Comparison of ENCODE assay signal across 17 cellular contexts in the genomic region with DNA sequence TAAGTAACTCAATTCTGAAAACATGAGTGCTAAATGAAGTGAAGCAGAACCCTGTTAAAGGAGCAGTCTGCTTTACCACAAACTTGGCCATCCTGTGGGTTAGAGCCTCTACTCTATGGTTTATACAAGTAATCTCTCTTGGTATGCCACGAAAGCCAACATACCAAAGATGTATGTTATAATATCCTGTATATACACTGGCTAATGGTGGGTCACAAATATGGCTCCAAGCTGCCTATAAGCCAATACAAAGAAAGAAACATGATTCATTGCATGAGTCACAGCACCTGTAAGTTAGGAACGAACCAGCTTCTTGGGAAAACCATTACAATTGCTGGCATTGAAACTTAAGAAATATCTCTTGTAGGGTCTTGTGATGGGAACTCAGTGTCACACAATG. TPM values are rescaled to one million over a fixed set of nuclear protein-coding genes. Genes with fewer than 3 reads are reported as not detected.
A peak's percentile ranks its signal among the peaks of the same experiment; 100 is the strongest.
DNase-seq lines count a peak whose midpoint lies in the region; ATAC-seq and TF ChIP-seq lines count a peak whose summit lies in the region.
"Had no signal": no experiment of that assay in that cellular context is flagged by ENCODE, and none has a peak within 500 bp of the region (broad histone marks: within the 10 kb centered on the region; RNA-seq: fewer than 3 reads in every experiment).

No MANE protein-coding gene starts in this region.

- no peak overlapping the region for H2BK120ac ChIP-seq in mesenchymal stem cell (ENCODE audit: low read depth, low read length)

- H3K79me1 ChIP-seq in mesenchymal stem cell (replicated peaks; ENCODE audit: low read length, poor library complexity, severe bottlenecking): no peaks in the 10 kb centered on the region

- no peaks in the 10 kb centered on the region for H3K27me3 Mint-ChIP-seq in naive thymus-derived CD8-positive, alpha-beta T cell
- H3K27me3 Mint-ChIP-seq: brain had no signal

- H3K9me3 ChIP-seq in mesenchymal stem cell (ENCODE audit: control insufficient read depth, low read length): no peaks in the 10 kb centered on the region
- H3K9me3 ChIP-seq: thoracic aorta had no signal

- H3K4ac ChIP-seq in mesenchymal stem cell (ENCODE audit: low read depth in 1 of 2, low read length in 2 of 2): no peak overlapping the region

- H3K4me2 ChIP-seq in mesenchymal stem cell (ENCODE audit: low read length, poor library complexity, severe bottlenecking): no peak overlapping the region

- H4K91ac ChIP-seq in mesenchymal stem cell (ENCODE audit: low read length): no peak overlapping the region

- no peak overlapping the region for H4K8ac ChIP-seq in mesenchymal stem cell (ENCODE audit: low read length)

- H3K27ac ChIP-seq in mesenchymal stem cell (ENCODE audit: low read length, poor library complexity, severe bottlenecking): no peak overlapping the region
- H3K27ac ChIP-seq: thoracic aorta had no signal

- H3K27ac Mint-ChIP-seq in naive thymus-derived CD8-positive, alpha-beta T cell: peak overlapping the region in 1 of 10 donors; percentile 29
- H3K27ac Mint-ChIP-seq: brain; CD8-positive, alpha-beta T cell; endodermal cell had no signal

- no peak overlapping the region for H2BK5ac ChIP-seq in mesenchymal stem cell (ENCODE audit: low read depth, low read length, poor library complexity, severe bottlenecking)

- H3K4me1 ChIP-seq in mesenchymal stem cell (ENCODE audit: control insufficient read depth, insufficient read depth, low read depth, low read length): peaks cover 3% of the 10 kb centered on the region

- DNase-seq in H4 (ENCODE audit: low spot score): peak; percentile 40
- DNase-seq in MV-4-11 (lab: John Stamatoyannopoulos, UW): peak; percentile 85
- peak; percentile 78 for DNase-seq in astrocyte of the spinal cord (ENCODE audit: low read depth, low spot score)
- DNase-seq in mesenchymal stem cell: peak; percentile 32
- DNase-seq in naive thymus-derived CD8-positive, alpha-beta T cell: no peak
- no peak for DNase-seq in OCI-M2 (lab: John Stamatoyannopoulos, UW; ENCODE audit: unreplicated experiment)
- no peak for DNase-seq in stimulated activated CD4-positive, alpha-beta T cell treated with anti-CD3 and anti-CD28 coated beads, Interleukin-4, amount 100 ng/mL, for 4 hours
- DNase-seq in stimulated activated CD4-positive, alpha-beta T cell treated with anti-CD3 and anti-CD28 coated beads, Interleukin-4, amount 100 ng/mL, for 1 hour: no peak
- DNase-seq: activated CD8-positive, alpha-beta memory T cell treated with anti-CD3 and anti-CD28 coated beads, Interleukin-2, amount 50 U/mL, for 4 hours; CD8-positive, alpha-beta T cell; endodermal cell; NCI-H1105 treated with DMSO at 0.1 percent for 48 hours; NCI-H524 treated with DMSO at 0.1 percent for 48 hours; Right ventricle myocardium superior; small intestine had no signal

- H3K27me3 ChIP-seq in mesenchymal stem cell (ENCODE audit: control insufficient read depth in 1 of 2, insufficient read depth in 1 of 2, low read length in 2 of 2): no peaks in the 10 kb centered on the region

- no peak for TF ChIP-seq CTCF in astrocyte of the spinal cord (IDR thresholded peaks at IDR 0.05; ENCODE audit: low read depth, low read length)

- no peak overlapping the region for H3K18ac ChIP-seq in mesenchymal stem cell (ENCODE audit: low read depth in 1 of 2, low read length in 2 of 2)

- peaks cover 3 to 63% (median 23%) of the 10 kb centered on the region in 3 donors for H3K36me3 Mint-ChIP-seq in naive thymus-derived CD8-positive, alpha-beta T cell

- no peak overlapping the region for H2AK5ac ChIP-seq in mesenchymal stem cell (ENCODE audit: low read length, severe bottlenecking)

- in situ Hi-C loops in astrocyte of the spinal cord (cut with HindIII; ENCODE audit: low sequenced_read_pairs): no loop called here

- no peaks in the 10 kb centered on the region for H3K9me3 Mint-ChIP-seq in naive thymus-derived CD8-positive, alpha-beta T cell
- H3K9me3 Mint-ChIP-seq: brain; CD8-positive, alpha-beta T cell; endodermal cell had no signal

- no peak for ATAC-seq in naive thymus-derived CD8-positive, alpha-beta T cell
- ATAC-seq: CD8-positive, alpha-beta T cell had no signal

- H3K23ac ChIP-seq in mesenchymal stem cell (ENCODE audit: low read length in 2 of 2): no peak overlapping the region

- no peak overlapping the region for H3K4me3 Mint-ChIP-seq in naive thymus-derived CD8-positive, alpha-beta T cell
- H3K4me3 Mint-ChIP-seq: brain; CD8-positive, alpha-beta T cell; endodermal cell had no signal

- H3K4me3 ChIP-seq in astrocyte of the spinal cord (ENCODE audit: low read depth, low read length): no peak overlapping the region
- H3K4me3 ChIP-seq in mesenchymal stem cell (ENCODE audit: insufficient read depth in 1 of 2, low read depth in 1 of 2, low read length in 2 of 2): no peak overlapping the region
- H3K4me3 ChIP-seq: thoracic aorta had no signal

- WGBS in mesenchymal stem cell: no CpG with 5 or more reads among the region's 2 CpGs

- no peak overlapping the region for H2AFZ ChIP-seq in mesenchymal stem cell (ENCODE audit: low read depth, low read length)

- no peak overlapping the region for H3K14ac ChIP-seq in mesenchymal stem cell (ENCODE audit: low read length in 2 of 2)

- no peak overlapping the region for H2BK12ac ChIP-seq in mesenchymal stem cell (ENCODE audit: low read length in 2 of 2)

- no peak overlapping the region for H2BK15ac ChIP-seq in mesenchymal stem cell (ENCODE audit: low read depth, poor library complexity, severe bottlenecking)

- no peak overlapping the region for H3K9ac ChIP-seq in mesenchymal stem cell (ENCODE audit: low read length)

- peaks cover 7 to 36% of the 10 kb centered on the region in 2 experiments for H3K36me3 ChIP-seq in mesenchymal stem cell (ENCODE audit: control insufficient read depth in 1 of 2, insufficient read depth in 2 of 2, low read depth in 1 of 2, low read length in 2 of 2)

- peaks cover 0 to 2% (median 0%) of the 10 kb centered on the region in 4 donors for H3K4me1 Mint-ChIP-seq in naive thymus-derived CD8-positive, alpha-beta T cell
- H3K4me1 Mint-ChIP-seq: brain, endodermal cell had no signal

- POLR2A ChIA-PET in naive thymus-derived CD8-positive, alpha-beta T cell (lab: Charles Lee): no interaction called here

RNA-seq across cellular contexts. Expression of a gene that starts 16.1 kb away (rescaled TPM):
- total RNA-seq in H4 (2014; rRNA removed; shearing (Covaris generic)): 5.2 TPM in 2 replicates
- 4.7 TPM for polyA plus RNA-seq in mesenchymal stem cell (2013, experiment 1 of 2)
- polyA plus RNA-seq in mesenchymal stem cell (2013, experiment 2 of 2): 4.9 TPM
- total RNA-seq in naive thymus-derived CD8-positive, alpha-beta T cell: 10 to 100 TPM; 59.7 to 62.4 TPM
- 10 to 100 TPM in 2 of 3 donors, 1 to 10 TPM in 1; 7.2 to 14.2 (median 14.0) TPM for polyA plus RNA-seq in naive thymus-derived CD8-positive, alpha-beta T cell

RNA-seq across cellular contexts. Expression of a gene that starts 16.3 kb away (rescaled TPM):
- 24.5 and 47.7 TPM in 2 replicates for total RNA-seq in H4 (2014; rRNA removed; shearing (Covaris generic))
- polyA plus RNA-seq in mesenchymal stem cell (2013, experiment 1 of 2): 106 TPM
- polyA plus RNA-seq in mesenchymal stem cell (2013, experiment 2 of 2): 105 TPM
- 10 to 100 TPM; 80.2 to 80.5 TPM for total RNA-seq in naive thymus-derived CD8-positive, alpha-beta T cell
- 100 to 1,000 TPM; 137 to 198 (median 173) TPM for polyA plus RNA-seq in naive thymus-derived CD8-positive, alpha-beta T cell

RNA-seq across cellular contexts. Expression of a gene that starts 55.9 kb away (rescaled TPM):
- total RNA-seq in H4 (2014; rRNA removed; shearing (Covaris generic)): 7.7 and 9.5 TPM in 2 replicates
- 3.6 TPM for polyA plus RNA-seq in mesenchymal stem cell (2013, experiment 1 of 2)
- 3.0 TPM for polyA plus RNA-seq in mesenchymal stem cell (2013, experiment 2 of 2)
- total RNA-seq in naive thymus-derived CD8-positive, alpha-beta T cell: 10 to 100 TPM; 15.1 to 16.6 TPM
- polyA plus RNA-seq in naive thymus-derived CD8-positive, alpha-beta T cell: 1 to 10 TPM; 1.5 to 2.2 (median 1.8) TPM

Comparison
In these comparisons a context has a peak if more than half of its experiments do, and no peak if none do; other contexts are left out.
1. DNase-seq: peak in H4 (single experiment), MV-4-11 (single experiment), astrocyte of the spinal cord (single experiment) and mesenchymal stem cell (single experiment); none in naive thymus-derived CD8-positive, alpha-beta T cell (0 of 10), OCI-M2 (single experiment), stimulated activated CD4-positive, alpha-beta T cell treated with anti-CD3 and anti-CD28 coated beads, Interleukin-4, amount 100 ng/mL, for 4 hours (0 of 2) and stimulated activated CD4-positive, alpha-beta T cell treated with anti-CD3 and anti-CD28 coated beads, Interleukin-4, amount 100 ng/mL, for 1 hour (single experiment).